31 cellular contexts compared by ENCODE assay signal in genomic region chr5:137521246-137521645, GRCh38. TPM values are rescaled to one million over a fixed set of nuclear protein-coding genes. Genes with fewer than 3 reads are reported as not detected.
"Had no signal": no experiment of that assay in that cellular context is flagged by ENCODE, and none has a peak within 500 bp of the region (broad histone marks: within the 10 kb centered on the region; RNA-seq: fewer than 3 reads in every experiment).

No MANE protein-coding gene starts in this region.

- H3K36me3 ChIP-seq: adrenal gland had no signal

- H3K9me3 ChIP-seq: adrenal gland, body of pancreas had no signal

- H3K4me3 ChIP-seq: adrenal gland, body of pancreas, dorsolateral prefrontal cortex had no signal

- FAIRE-seq: colon, frontal cortex had no signal

- H3K4me1 ChIP-seq: adrenal gland, body of pancreas had no signal

- H3K27me3 ChIP-seq: adrenal gland, body of pancreas, dorsolateral prefrontal cortex had no signal

- H3K27ac ChIP-seq: adrenal gland, body of pancreas, dorsolateral prefrontal cortex had no signal

- DNase-seq: activated CD4-positive, alpha-beta memory T cell treated with anti-CD3 and anti-CD28 coated beads for 36 hours; activated CD4-positive, alpha-beta T cell treated with anti-CD3 and anti-CD28 coated beads for 36 hours; activated CD4-positive, alpha-beta T cell treated with anti-CD3 and anti-CD28 coated beads, Interleukin-2, amount 10 ng/mL, durations not matched to agents 24 days and 14 days; activated CD4-positive, CD25-positive, alpha-beta regulatory T cell; activated CD4-positive, CD25-positive, alpha-beta regulatory T cell treated with anti-CD3 and anti-CD28 coated beads, Interleukin-2, amount 50 U/mL, for 72 hours; activated CD8-positive, alpha-beta memory T cell treated with anti-CD3 and anti-CD28 coated beads, Interleukin-2, amount 10 ng/mL, durations not matched to agents 7 days and 5 days; activated CD8-positive, alpha-beta memory T cell treated with anti-CD3 and anti-CD28 coated beads, Interleukin-2, amount 50 U/mL, for 4 hours; activated CD8-positive, alpha-beta T cell treated with anti-CD3 and anti-CD28 coated beads, Interleukin-2, amount 10 ng/mL, durations not matched to agents 7 days and 5 days; activated effector memory CD4-positive, alpha-beta T cell treated with anti-CD3 and anti-CD28 coated beads, Interleukin-2, amount 50 U/mL, for 16 hours; activated naive CD4-positive, alpha-beta T cell treated with anti-CD3 and anti-CD28 coated beads for 36 hours; activated naive CD8-positive, alpha-beta T cell treated with anti-CD3 and anti-CD28 coated beads for 36 hours; activated naive CD8-positive, alpha-beta T cell treated with anti-CD3 and anti-CD28 coated beads, Interleukin-2, amount 50 U/mL, for 24 hours; activated T-cell treated with anti-CD3 and anti-CD28 coated beads, Interleukin-2, amount 50 U/mL, for 1 hour; activated T-cell treated with anti-CD3 and anti-CD28 coated beads, Interleukin-2, amount 50 U/mL, for 48 hours; adrenal gland; amygdala; aorta; body of pancreas; caudate nucleus; cortex of kidney; dorsolateral prefrontal cortex; effector memory CD4-positive, alpha-beta T cell; foreskin fibroblast; T-helper 1 cell; T-helper 17 cell; T1000 had no signal

RNA-seq across cellular contexts. Expression of gene SPOCK1, which starts 22.1 kb away (rescaled TPM):
- total RNA-seq: activated CD4-positive, alpha-beta memory T cell treated with anti-CD3 and anti-CD28 coated beads for 36 hours; activated CD4-positive, alpha-beta T cell treated with anti-CD3 and anti-CD28 coated beads for 36 hours; activated CD4-positive, alpha-beta T cell treated with anti-CD3 and anti-CD28 coated beads, Interleukin-2, amount 10 ng/mL, durations not matched to agents 24 days and 14 days; activated CD8-positive, alpha-beta memory T cell treated with anti-CD3 and anti-CD28 coated beads for 36 hours; activated CD8-positive, alpha-beta T cell treated with anti-CD3 and anti-CD28 coated beads, Interleukin-2, amount 10 ng/mL, durations not matched to agents 7 days and 5 days; activated T-helper 1 cell treated with anti-CD3 and anti-CD28 coated beads, Interleukin-12 subunit alpha, Interleukin-12 subunit beta, Interleukin-2, Interleukin-4 antibody, amounts not matched to agents 30 ng/mL and 10 ng/mL and 1 ng/mL, durations not matched to agents 14 hours and 24 hours and 36 hours; activated T-helper 2 cell treated with anti-CD3 and anti-CD28 coated beads, Interferon-gamma antibody, Interleukin-2, Interleukin-4, amounts not matched to agents 10 μg/mL and 5 μg/mL and 100 μg/mL, durations not matched to agents 14 hours and 24 hours and 36 hours; T-helper 17 cell had no signal
